Comparison of ENCODE assay signal across 17 cellular contexts in the genomic region with DNA sequence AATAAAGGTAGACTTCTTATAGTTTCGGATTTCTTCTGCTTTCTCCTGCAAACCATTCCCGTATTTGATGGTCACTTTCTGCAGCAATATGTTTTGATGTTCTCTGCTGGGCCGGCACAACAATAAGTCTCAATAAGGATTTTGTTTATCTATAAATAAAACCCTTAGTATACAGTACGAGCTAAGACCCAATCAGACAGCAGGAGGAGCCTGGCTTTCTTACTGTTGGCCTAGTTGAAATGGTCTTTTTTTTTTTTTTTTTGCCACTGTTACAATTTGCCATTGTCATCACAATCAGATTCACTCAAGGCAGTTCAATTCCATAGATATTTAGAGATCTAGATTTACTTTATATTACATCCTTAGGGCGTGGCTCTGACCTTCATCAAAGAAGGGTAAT.
A peak's percentile ranks its signal among the peaks of the same experiment; 100 is the strongest.
DNase-seq lines count a peak whose midpoint lies in the region; TF ChIP-seq lines count a peak whose summit lies in the region.
"Had no signal": no experiment of that assay in that cellular context is flagged by ENCODE, and none has a peak within 500 bp of the region (broad histone marks: within the 10 kb centered on the region; RNA-seq: fewer than 3 reads in every experiment).

No MANE protein-coding gene starts in this region.

- H3K27me3 ChIP-seq in dorsolateral prefrontal cortex = no peaks in the 10 kb centered on the region
- no peaks in the 10 kb centered on the region for H3K27me3 ChIP-seq in mammary epithelial cell (ENCODE audit: insufficient read depth, low read length)

- H3K4me1 Mint-ChIP-seq in mesothelial cell of epicardium = peaks cover 18% of the 10 kb centered on the region
- H3K4me1 Mint-ChIP-seq in activated CD4-positive, alpha-beta T cell treated with anti-CD3 and anti-CD28 coated beads, Interleukin-2, amount 10 ng/mL, durations not matched to agents 24 days and 14 days = no peaks in the 10 kb centered on the region
- H3K4me1 Mint-ChIP-seq: CD4-positive, alpha-beta memory T cell had no signal

- 73% methylated on average over 5 of the region's 5 CpGs for WGBS in mammary epithelial cell (ENCODE audit: low coverage, missing lambda C conversion rate)

- H3K9me3 ChIP-seq in mammary epithelial cell (replicated peaks; ENCODE audit: insufficient read depth, low read length) = no peaks in the 10 kb centered on the region
- H3K9me3 ChIP-seq: A549, HAP-1 had no signal

- H3K4me1 ChIP-seq in mammary epithelial cell (ENCODE audit: insufficient read depth, low read length) = peaks cover 14% of the 10 kb centered on the region
- H3K4me1 ChIP-seq: A549, HAP-1 had no signal

- H4K20me1 ChIP-seq in mammary epithelial cell (ENCODE audit: insufficient read depth, low read length) = no peaks in the 10 kb centered on the region

- dilution Hi-C loops in mammary epithelial cell (cut with HindIII; ENCODE audit: low sequenced_read_pairs) = no loop called here

- H3K36me3 ChIP-seq in mammary epithelial cell (ENCODE audit: insufficient read depth, low read length) = no peaks in the 10 kb centered on the region
- H3K36me3 ChIP-seq: HAP-1 had no signal

- peaks cover 2% of the 10 kb centered on the region for H3K36me3 Mint-ChIP-seq in mesothelial cell of epicardium
- no peaks in the 10 kb centered on the region for H3K36me3 Mint-ChIP-seq in activated CD4-positive, alpha-beta T cell treated with anti-CD3 and anti-CD28 coated beads, Interleukin-2, amount 10 ng/mL, durations not matched to agents 24 days and 14 days (ENCODE audit: low read depth)
- H3K36me3 Mint-ChIP-seq: CD4-positive, alpha-beta memory T cell had no signal

- peaks cover 7% of the 10 kb centered on the region for H3K9me3 Mint-ChIP-seq in mesothelial cell of epicardium
- H3K9me3 Mint-ChIP-seq in activated CD4-positive, alpha-beta T cell treated with anti-CD3 and anti-CD28 coated beads, Interleukin-2, amount 10 ng/mL, durations not matched to agents 24 days and 14 days = no peaks in the 10 kb centered on the region

- BruUV-seq in mammary epithelial cell (replicated peaks; lab: Mats Ljungman, UMichigan) = no TSS peak

- TF ChIP-seq CTCF in dorsolateral prefrontal cortex (IDR thresholded peaks at IDR 0.05 in 54 of 56, conservative IDR thresholded peaks at IDR 0.05 in 2 of 56; ENCODE audit: low read depth in 1 of 56, partially characterized antibody in 56 of 56) = peak in 23 of 56 donors; percentile 2 to 52 (median 26)
- TF ChIP-seq CTCF in mesothelial cell of epicardium (IDR thresholded peaks at IDR 0.05; ENCODE audit: unreplicated experiment) = no peak
- TF ChIP-seq CTCF in mammary epithelial cell (conservative IDR thresholded peaks at IDR 0.05 in 1 of 2, IDR thresholded peaks at IDR 0.05 in 1 of 2; ENCODE audit: extremely low read depth in 1 of 2, insufficient read depth in 1 of 2, low read depth in 1 of 2, low read length in 2 of 2) = no peak

- in situ Hi-C loops in mammary epithelial cell (cut with MboI; ENCODE audit: low sequenced_read_pairs in 2 of 2) = no loop called here

- H3K27ac Mint-ChIP-seq in mesothelial cell of epicardium = peak overlapping the region; percentile 41
- no peak overlapping the region for H3K27ac Mint-ChIP-seq in activated CD4-positive, alpha-beta T cell treated with anti-CD3 and anti-CD28 coated beads, Interleukin-2, amount 10 ng/mL, durations not matched to agents 24 days and 14 days
- H3K27ac Mint-ChIP-seq: CD4-positive, alpha-beta memory T cell; HFFc6 had no signal

- H3K4me3 Mint-ChIP-seq in mesothelial cell of epicardium = no peak overlapping the region
- H3K4me3 Mint-ChIP-seq in activated CD4-positive, alpha-beta T cell treated with anti-CD3 and anti-CD28 coated beads, Interleukin-2, amount 10 ng/mL, durations not matched to agents 24 days and 14 days = no peak overlapping the region
- H3K4me3 Mint-ChIP-seq: CD4-positive, alpha-beta memory T cell; HFFc6 had no signal

- H2AFZ ChIP-seq in mammary epithelial cell (ENCODE audit: low read depth, low read length) = no peak overlapping the region

- H3K4me3 ChIP-seq in dorsolateral prefrontal cortex (peak overlapping the region in 19 of 59 donors; percentile 2 to 46 (median 22)), mammary epithelial cell (replicated peaks in 1 of 3; ENCODE audit: insufficient read depth in 1 of 3, low read depth in 2 of 3, low read length in 3 of 3) (no peak overlapping the region)
- H3K4me3 ChIP-seq: A549, HAP-1 had no signal

- H3K9ac ChIP-seq in mammary epithelial cell (ENCODE audit: insufficient read depth, low read length) = no peak overlapping the region

- CTCF ChIA-PET in mammary epithelial cell (lab: Charles Lee; ENCODE audit: low non-redundant PET) = no interaction called here

- H3K79me2 ChIP-seq in mammary epithelial cell (ENCODE audit: insufficient read depth, low read length) = no peaks in the 10 kb centered on the region

- no peak for DNase-seq in dorsolateral prefrontal cortex
- no peak for DNase-seq in mesothelial cell of epicardium (ENCODE audit: low spot score in 2 of 2, unreplicated experiment in 2 of 2)
- DNase-seq in substantia nigra (lab: John Stamatoyannopoulos, UW) = no peak
- DNase-seq in mammary epithelial cell = no peak
- no peak for DNase-seq in NCI-H2029 (lab: John Stamatoyannopoulos, UW)
- no peak for DNase-seq in activated CD4-positive, alpha-beta T cell treated with anti-CD3 and anti-CD28 coated beads, Interleukin-2, amount 10 ng/mL, durations not matched to agents 24 days and 14 days
- DNase-seq: 8988T; C1 segment of cervical spinal cord; Calu3; CD4-positive, alpha-beta memory T cell; COR-L47; DMS53; DMS79 treated with DMSO at 0.1 percent for 48 hours; GOT3; HFFc6 had no signal

- no peaks in the 10 kb centered on the region for H3K27me3 Mint-ChIP-seq in mesothelial cell of epicardium (ENCODE audit: low read depth)
- H3K27me3 Mint-ChIP-seq in activated CD4-positive, alpha-beta T cell treated with anti-CD3 and anti-CD28 coated beads, Interleukin-2, amount 10 ng/mL, durations not matched to agents 24 days and 14 days = no peaks in the 10 kb centered on the region
- H3K27me3 Mint-ChIP-seq: CD4-positive, alpha-beta memory T cell had no signal

- H3K4me2 ChIP-seq in mammary epithelial cell (ENCODE audit: insufficient read depth, low read depth, low read length) = no peak overlapping the region
- H3K4me2 ChIP-seq: A549 had no signal

- H3K27ac ChIP-seq in dorsolateral prefrontal cortex = peak overlapping the region in 48 of 59 donors; percentile 11 to 85 (median 53)
- H3K27ac ChIP-seq in substantia nigra (ENCODE audit: low read depth, low read length, poor library complexity, severe bottlenecking) = peak overlapping the region; percentile 54
- no peak overlapping the region for H3K27ac ChIP-seq in mammary epithelial cell (ENCODE audit: insufficient read depth, low read depth, low read length)
- H3K27ac ChIP-seq: A549 had no signal

- intact Hi-C loops in dorsolateral prefrontal cortex (cut with DNase I) (loop anchor here in 1 of 2 donors (5.0 kb wide), 1 partner anchor 75 kb away; a partner anchor contains a TSS), mammary epithelial cell (cut with micrococcal nuclease) (no loop called here)
- intact Hi-C loops in activated CD4-positive, alpha-beta T cell treated with anti-CD3 and anti-CD28 coated beads, Interleukin-2, amount 10 ng/mL, durations not matched to agents 24 days and 14 days (cut with micrococcal nuclease) = no loop called here
